In the genomic region with DNA sequence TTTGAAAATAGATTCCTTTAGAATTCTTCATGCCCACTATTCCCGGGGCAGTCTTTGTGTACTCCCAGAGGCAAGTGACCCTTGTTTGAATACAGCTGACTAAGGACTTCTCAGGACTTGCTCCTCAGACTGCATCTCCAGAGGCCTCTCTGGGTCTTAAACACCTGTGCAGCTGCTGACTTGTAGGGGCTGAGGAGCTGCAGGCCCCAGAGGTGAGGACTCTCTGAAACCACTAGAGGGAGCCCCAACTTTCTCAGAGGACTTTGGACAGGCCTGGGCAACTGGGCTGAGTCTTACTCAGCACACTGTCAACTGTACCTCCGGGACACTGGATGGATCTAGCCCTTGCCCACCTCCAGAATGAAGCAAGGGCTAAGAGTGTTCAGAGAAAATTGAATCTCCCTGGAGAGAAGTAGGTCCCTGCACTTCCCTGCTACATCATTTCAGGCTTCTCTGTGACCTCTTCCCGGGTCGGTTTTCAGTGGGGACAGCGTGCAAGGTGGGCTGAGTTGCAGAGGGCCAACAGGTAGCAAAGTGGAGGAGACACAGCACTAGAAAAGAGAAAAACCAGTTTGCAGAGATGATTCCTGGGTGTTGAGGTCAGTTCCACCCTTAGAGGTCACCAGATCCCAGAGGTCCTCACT, we compare ENCODE assay signal across 8 cellular contexts.
A peak's percentile ranks its signal among the peaks of the same experiment; 100 is the strongest.
DNase-seq lines count a peak whose midpoint lies in the region; ATAC-seq, FAIRE-seq and TF ChIP-seq lines count a peak whose summit lies in the region.

No MANE protein-coding gene starts in this region.

- H3K9me3 ChIP-seq in adipocyte (ENCODE audit: control insufficient read depth, low read length), result no peaks in the 10 kb centered on the region
- H3K9me3 ChIP-seq in kidney (ENCODE audit: control insufficient read depth in 1 of 2, low read length in 2 of 2), result no peaks in the 10 kb centered on the region
- no peaks in the 10 kb centered on the region for H3K9me3 ChIP-seq in uterus

- TF ChIP-seq CTCF in kidney (IDR thresholded peaks at IDR 0.05; ENCODE audit: borderline replicate concordance, extremely low read depth, insufficient read depth), result peak; percentile 42
- no peak for TF ChIP-seq CTCF in uterus (IDR thresholded peaks at IDR 0.05)

- H3K27me3 ChIP-seq in adipocyte (replicated peaks; ENCODE audit: control insufficient read depth, insufficient read depth, low read length) (no peaks in the 10 kb centered on the region), uterus (no peaks in the 10 kb centered on the region)

- DNase-seq in NCI-H1694 treated with DMSO at 0.1 percent for 48 hours (lab: John Stamatoyannopoulos, UW) (peak; percentile 10), NCI-H1694 (lab: John Stamatoyannopoulos, UW) (no peak), NCI-H526 (lab: John Stamatoyannopoulos, UW) (peak; percentile 22 to 79), adipocyte (ENCODE audit: low read depth) (peak; percentile 49), kidney (no peak), uterus (no peak)

- H3K9ac ChIP-seq in adipocyte (ENCODE audit: low read length) (no peak overlapping the region), kidney (ENCODE audit: low read length in 2 of 2) (no peak overlapping the region)

- no peak for TF ChIP-seq POLR2A in uterus (IDR thresholded peaks at IDR 0.05)

- FAIRE-seq in kidney (lab: Jason Lieb, UNC), result no peak

- H3K4me1 ChIP-seq in adipocyte (ENCODE audit: control insufficient read depth, insufficient read depth, low read length), result no peaks in the 10 kb centered on the region
- H3K4me1 ChIP-seq in kidney (ENCODE audit: control insufficient read depth in 1 of 2, insufficient read depth in 1 of 2, low read depth in 1 of 2, low read length in 2 of 2), result no peaks in the 10 kb centered on the region
- H3K4me1 ChIP-seq in uterus, result no peaks in the 10 kb centered on the region

- no peak overlapping the region for H3K27ac ChIP-seq in kidney (ENCODE audit: low read depth in 2 of 2, low read length in 2 of 2)
- H3K27ac ChIP-seq in uterus, result no peak overlapping the region

- H3K36me3 ChIP-seq in adipocyte (ENCODE audit: control insufficient read depth, insufficient read depth, low read length, severe bottlenecking) (no peaks in the 10 kb centered on the region), kidney (ENCODE audit: control insufficient read depth in 1 of 2, insufficient read depth in 2 of 2, low read length in 2 of 2) (no peaks in the 10 kb centered on the region), uterus (no peaks in the 10 kb centered on the region)

- ATAC-seq in GM19452 (IDR thresholded peaks at IDR 0.05; ENCODE audit: unreplicated experiment) (peak; percentile 92), HG03196 (IDR thresholded peaks at IDR 0.05; ENCODE audit: unreplicated experiment) (peak; percentile 97)

- intact Hi-C loops in kidney (cut with DNase I), result no loop called here
- intact Hi-C loops in uterus (cut with DNase I; ENCODE audit: low total_unique reads), result no loop called here

- H3K4me3 ChIP-seq in adipocyte (ENCODE audit: low read length) (no peak overlapping the region), kidney (ENCODE audit: low read length in 2 of 2) (no peak overlapping the region), uterus (no peak overlapping the region)

Comparison
In these comparisons a context has a peak if more than half of its experiments do, and no peak if none do; other contexts are left out.
1. DNase-seq: peak in NCI-H1694 treated with DMSO at 0.1 percent for 48 hours (single experiment), NCI-H526 (2 of 2) and adipocyte (single experiment); none in NCI-H1694 (single experiment), kidney (single experiment) and uterus (0 of 2).